Comparison of ENCODE assay signal across 8 cellular contexts in the genomic region with DNA sequence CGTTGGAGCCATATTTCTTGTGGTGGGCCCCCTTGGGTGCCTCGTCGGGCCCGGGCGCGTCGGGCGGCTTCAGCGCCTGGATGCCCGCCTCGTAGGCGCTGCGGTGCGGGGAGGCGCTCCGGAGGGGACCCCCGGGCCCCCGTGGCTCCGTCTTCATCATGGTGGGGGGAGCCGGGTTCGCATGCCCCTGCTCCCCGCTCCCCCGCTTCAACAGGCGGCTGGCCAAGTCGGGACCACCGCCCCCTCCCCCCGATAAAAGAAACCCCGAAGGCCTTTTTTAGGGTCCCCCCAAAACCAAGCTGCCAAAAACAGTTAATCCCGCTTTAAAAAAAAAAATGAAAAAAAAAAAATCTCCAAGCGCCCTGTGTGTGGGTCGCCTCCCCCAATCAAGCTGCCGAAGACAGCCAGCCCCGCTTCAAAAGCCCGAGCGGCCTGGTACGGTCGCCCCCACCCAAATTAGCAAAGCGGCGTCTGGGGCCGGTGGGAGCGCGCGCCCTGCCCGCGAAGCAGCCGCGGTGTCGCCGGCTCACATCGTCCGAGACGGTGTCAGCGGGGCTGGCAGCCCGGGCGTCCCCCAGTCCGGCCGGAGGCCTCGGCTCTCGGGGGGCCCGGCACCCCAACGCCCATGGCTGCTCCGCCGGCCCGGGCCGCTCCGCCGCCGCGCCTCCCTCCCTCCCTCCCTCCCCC. TPM values are rescaled to one million over a fixed set of nuclear protein-coding genes. Genes with fewer than 3 reads are reported as not detected.
DNase-seq lines count a peak whose midpoint lies in the region; ATAC-seq and TF ChIP-seq lines count a peak whose summit lies in the region.

A gene with protein sequence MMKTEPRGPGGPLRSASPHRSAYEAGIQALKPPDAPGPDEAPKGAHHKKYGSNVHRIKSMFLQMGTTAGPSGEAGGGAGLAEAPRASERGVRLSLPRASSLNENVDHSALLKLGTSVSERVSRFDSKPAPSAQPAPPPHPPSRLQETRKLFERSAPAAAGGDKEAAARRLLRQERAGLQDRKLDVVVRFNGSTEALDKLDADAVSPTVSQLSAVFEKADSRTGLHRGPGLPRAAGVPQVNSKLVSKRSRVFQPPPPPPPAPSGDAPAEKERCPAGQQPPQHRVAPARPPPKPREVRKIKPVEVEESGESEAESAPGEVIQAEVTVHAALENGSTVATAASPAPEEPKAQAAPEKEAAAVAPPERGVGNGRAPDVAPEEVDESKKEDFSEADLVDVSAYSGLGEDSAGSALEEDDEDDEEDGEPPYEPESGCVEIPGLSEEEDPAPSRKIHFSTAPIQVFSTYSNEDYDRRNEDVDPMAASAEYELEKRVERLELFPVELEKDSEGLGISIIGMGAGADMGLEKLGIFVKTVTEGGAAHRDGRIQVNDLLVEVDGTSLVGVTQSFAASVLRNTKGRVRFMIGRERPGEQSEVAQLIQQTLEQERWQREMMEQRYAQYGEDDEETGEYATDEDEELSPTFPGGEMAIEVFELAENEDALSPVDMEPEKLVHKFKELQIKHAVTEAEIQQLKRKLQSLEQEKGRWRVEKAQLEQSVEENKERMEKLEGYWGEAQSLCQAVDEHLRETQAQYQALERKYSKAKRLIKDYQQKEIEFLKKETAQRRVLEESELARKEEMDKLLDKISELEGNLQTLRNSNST (minus strand): TSS at position 324 of the 687 bp plus-strand sequence. CDS start 164 bp downstream, at position 160.

- H3K36me3 ChIP-seq in CD8-positive, alpha-beta memory T cell (ENCODE audit: insufficient read depth, low read length), result no peaks in the 10 kb centered on the region
- H3K36me3 ChIP-seq in MM.1S (replicated peaks; ENCODE audit: insufficient read depth, low read length) (no peaks in the 10 kb centered on the region), mucosa of stomach (ENCODE audit: control insufficient read depth, insufficient read depth, low read length) (no peaks in the 10 kb centered on the region), aorta (ENCODE audit: control insufficient read depth in 1 of 2, insufficient read depth in 2 of 2, low read length in 1 of 2) (no peaks in the 10 kb centered on the region)
- H3K36me3 ChIP-seq in effector memory CD4-positive, alpha-beta T cell (ENCODE audit: control insufficient read depth, insufficient read depth, low read length), result peaks cover 1% of the 10 kb centered on the region

- peak within 1 kb of the TSS; percentile 70 for H2AFZ ChIP-seq in MM.1S (ENCODE audit: low read length)

- H3K9ac ChIP-seq in MM.1S (ENCODE audit: low read length), result peak within 1 kb of the TSS; percentile 75
- H3K9ac ChIP-seq in mucosa of stomach (ENCODE audit: low read length), result peak within 1 kb of the TSS; percentile 77

- H3K9me3 Mint-ChIP-seq in CD8-positive, alpha-beta memory T cell, result no peaks in the 10 kb centered on the region

- 0% methylated on average over 55 to 69 of the region's 69 CpGs for WGBS in aorta, 2 donors

- peak within 1 kb of the TSS; percentile 75 to 99 (median 94) for H3K27ac Mint-ChIP-seq in CD8-positive, alpha-beta memory T cell

- DNase-seq in CD8-positive, alpha-beta memory T cell, result no peak
- DNase-seq in MM.1S (no peak), aorta (no peak), iPS-NIHi11 (ENCODE audit: low spot score) (no peak), SHP77 (lab: John Stamatoyannopoulos, UW) (no peak)
- DNase-seq in effector memory CD4-positive, alpha-beta T cell, result no peak
- DNase-seq in activated effector memory CD4-positive, alpha-beta T cell treated with Interleukin-2 at 50 U/mL for 16 hours, result no peak

- H3K4me2 ChIP-seq in MM.1S (ENCODE audit: low read depth, low read length), result peak within 1 kb of the TSS; percentile 95

- POLR2A ChIA-PET in CD8-positive, alpha-beta memory T cell (lab: Charles Lee), result interaction anchor here (0.7 to 2.0 kb wide), 5 partner anchors 10 to 19 kb away, joined by 4 to 8 read pairs (median 5); no protein-coding TSS in a partner anchor

- peak within 1 kb of the TSS; percentile 79 for H3K27ac ChIP-seq in CD8-positive, alpha-beta memory T cell (ENCODE audit: low read depth, low read length)
- H3K27ac ChIP-seq in MM.1S (ENCODE audit: low read length) (peak within 1 kb of the TSS; percentile 84), aorta (ENCODE audit: low read depth in 1 of 2, low read length in 2 of 2) (peak within 1 kb of the TSS; percentile 78 to 83)
- H3K27ac ChIP-seq in effector memory CD4-positive, alpha-beta T cell (ENCODE audit: insufficient read depth, low read length, poor library complexity, severe bottlenecking), result peak within 1 kb of the TSS; percentile 86

- no peak for ATAC-seq in aorta (ENCODE audit: low FRiP score)

- no peak for TF ChIP-seq CTCF in MM.1S (IDR thresholded peaks at IDR 0.05; ENCODE audit: low read length)

- H3K36me3 Mint-ChIP-seq in CD8-positive, alpha-beta memory T cell, result peaks cover 0 to 16% (median 0%) of the 10 kb centered on the region in 3 donors

- no peaks in the 10 kb centered on the region for H3K9me2 ChIP-seq in MM.1S (replicated peaks; ENCODE audit: insufficient read depth, low read length)

- CTCF ChIA-PET in CD8-positive, alpha-beta memory T cell (lab: Charles Lee), result interaction anchor here (0.6 to 6.1 kb wide), 8 partner anchors 10 to 215 kb away, joined by 3 to 56 read pairs (median 6); a partner anchor contains a TSS

- peaks cover 38% of the 10 kb centered on the region for H3F3A ChIP-seq in MM.1S (ENCODE audit: insufficient read depth, low read length)

- no peaks in the 10 kb centered on the region for H3K9me3 ChIP-seq in CD8-positive, alpha-beta memory T cell (ENCODE audit: low read length)
- H3K9me3 ChIP-seq in MM.1S (replicated peaks; ENCODE audit: insufficient read depth, low read length), result no peaks in the 10 kb centered on the region
- no peaks in the 10 kb centered on the region for H3K9me3 ChIP-seq in effector memory CD4-positive, alpha-beta T cell (ENCODE audit: control insufficient read depth, low read length)
- no peaks in the 10 kb centered on the region for H3K9me3 ChIP-seq in mucosa of stomach (ENCODE audit: control insufficient read depth, low read length)
- H3K9me3 ChIP-seq in aorta (ENCODE audit: control insufficient read depth, low read length), result no peaks in the 10 kb centered on the region

- peaks cover 51% of the 10 kb centered on the region for H3K79me2 ChIP-seq in MM.1S (ENCODE audit: low read length)

- peak within 1 kb of the TSS; percentile 80 for H3K4me3 ChIP-seq in CD8-positive, alpha-beta memory T cell (ENCODE audit: low read length)
- H3K4me3 ChIP-seq in MM.1S (ENCODE audit: low read length) (peak within 1 kb of the TSS; percentile 82), mucosa of stomach (ENCODE audit: low read length) (peak within 1 kb of the TSS; percentile 83), aorta (ENCODE audit: low read length in 2 of 2) (peak within 1 kb of the TSS; percentile 75 to 80)
- peak within 1 kb of the TSS; percentile 86 for H3K4me3 ChIP-seq in effector memory CD4-positive, alpha-beta T cell (ENCODE audit: insufficient read depth, low read depth, low read length, poor library complexity, severe bottlenecking)

- H3K4me3 Mint-ChIP-seq in CD8-positive, alpha-beta memory T cell, result peak within 1 kb of the TSS; percentile 90 to 100 (median 96)

- H4K20me1 ChIP-seq in MM.1S (ENCODE audit: insufficient read depth, low read length), result no peaks in the 10 kb centered on the region

- peaks cover 0 to 3% of the 10 kb centered on the region in 2 donors for H3K27me3 Mint-ChIP-seq in CD8-positive, alpha-beta memory T cell

- peaks cover 61% of the 10 kb centered on the region for H3K4me1 ChIP-seq in CD8-positive, alpha-beta memory T cell (ENCODE audit: insufficient read depth, low read length)
- H3K4me1 ChIP-seq in MM.1S (ENCODE audit: low read length), result peaks cover 38% of the 10 kb centered on the region
- H3K4me1 ChIP-seq in effector memory CD4-positive, alpha-beta T cell (ENCODE audit: control insufficient read depth, insufficient read depth, low read length, poor library complexity, severe bottlenecking), result peaks cover 46% of the 10 kb centered on the region
- peaks cover 56% of the 10 kb centered on the region for H3K4me1 ChIP-seq in mucosa of stomach (ENCODE audit: control insufficient read depth, insufficient read depth, low read length)
- peaks cover 3 to 6% of the 10 kb centered on the region in 2 donors for H3K4me1 ChIP-seq in aorta (ENCODE audit: control insufficient read depth in 1 of 2, insufficient read depth in 2 of 2, low read length in 2 of 2)

- peaks cover 32 to 49% (median 40%) of the 10 kb centered on the region in 3 donors for H3K4me1 Mint-ChIP-seq in CD8-positive, alpha-beta memory T cell

- H3K27me3 ChIP-seq in CD8-positive, alpha-beta memory T cell (ENCODE audit: insufficient read depth, low read length, poor library complexity, severe bottlenecking), result no peaks in the 10 kb centered on the region
- no peaks in the 10 kb centered on the region for H3K27me3 ChIP-seq in MM.1S (replicated peaks; ENCODE audit: insufficient read depth, low read length)
- no peaks in the 10 kb centered on the region for H3K27me3 ChIP-seq in effector memory CD4-positive, alpha-beta T cell (replicated peaks; ENCODE audit: control insufficient read depth, insufficient read depth, low read length, poor library complexity, severe bottlenecking)
- no peaks in the 10 kb centered on the region for H3K27me3 ChIP-seq in mucosa of stomach (ENCODE audit: control insufficient read depth, insufficient read depth, low read length)
- no peaks in the 10 kb centered on the region for H3K27me3 ChIP-seq in aorta (ENCODE audit: control insufficient read depth in 1 of 2, insufficient read depth in 2 of 2, low read length in 1 of 2)

- intact Hi-C loops in aorta (cut with DNase I), result no loop called here

RNA-seq across cellular contexts. Expression of the gene that starts here (rescaled TPM):
- total RNA-seq in CD8-positive, alpha-beta memory T cell, result 10 to 100 TPM; 86.9 to 89.0 TPM
- 1.7 TPM for polyA plus RNA-seq in CD8-positive, alpha-beta memory T cell
- total RNA-seq in aorta, result 10 to 100 TPM; 64.4 to 99.0 TPM
- polyA plus RNA-seq in aorta, result 10 to 100 TPM; 20.3 to 26.1 TPM
